In genomic region chr1:209685835-209686234, GRCh38 we compare ENCODE assay signal across 13 cellular contexts. TPM values are rescaled to one million over a fixed set of nuclear protein-coding genes. Genes with fewer than 3 reads are reported as not detected.
DNase-seq lines count a peak whose midpoint lies in the region; ATAC-seq lines count a peak whose summit lies in the region.
"Had no signal": no experiment of that assay in that cellular context is flagged by ENCODE, and none has a peak within 500 bp of the region (broad histone marks: within the 10 kb centered on the region; RNA-seq: fewer than 3 reads in every experiment).

No MANE protein-coding gene starts in this region.

- H3K36me3 ChIP-seq in BLaER1: no peaks in the 10 kb centered on the region

- no peaks in the 10 kb centered on the region for H3K9me3 ChIP-seq in BLaER1

- peak overlapping the region; percentile 12; the same call in 1 of the 2 replicates for H3K9ac ChIP-seq in BLaER1

- H4K20me1 ChIP-seq in BLaER1: no peaks in the 10 kb centered on the region

- ATAC-seq in GM18861 (IDR thresholded peaks at IDR 0.05; ENCODE audit: unreplicated experiment): peak; percentile 54
- ATAC-seq in HG02798 (IDR thresholded peaks at IDR 0.05; ENCODE audit: poor library complexity, unreplicated experiment): peak; percentile 66
- ATAC-seq in HG03565 (IDR thresholded peaks at IDR 0.05; ENCODE audit: unreplicated experiment): no peak
- ATAC-seq: HCT116 had no signal

- peaks cover 57% of the 10 kb centered on the region for H3K4me1 ChIP-seq in BLaER1

- no peaks in the 10 kb centered on the region for H3K27me3 ChIP-seq in BLaER1

- peak overlapping the region; percentile 38; the same call in 1 of the 2 replicates for H3K4me3 ChIP-seq in BLaER1

- peak overlapping the region; percentile 90 for H3K4me2 ChIP-seq in BLaER1

- peak overlapping the region; percentile 24; the same call in 1 of the 2 replicates for H3K27ac ChIP-seq in BLaER1

- DNase-seq in activated effector memory CD4-positive, alpha-beta T cell treated with Interleukin-2 at 50 U/mL for 16 hours: peak; percentile 18
- no peak for DNase-seq in dermis blood vessel endothelial cell
- DNase-seq in NCI-H1436 (lab: John Stamatoyannopoulos, UW): no peak
- DNase-seq in H4 (ENCODE audit: low spot score): no peak
- DNase-seq: NCI-H1694 had no signal

RNA-seq across cellular contexts. Expression of gene G0S2, which starts 10.6 kb away (rescaled TPM):
- total RNA-seq in dermis blood vessel endothelial cell: 0.33 and 1.0 TPM in 2 replicates
- 0.31 TPM in 1 of 2 replicates, not detected in the other for total RNA-seq in H4 (2014; rRNA removed; shearing (Covaris generic))
- total RNA-seq: B cell had no signal

RNA-seq across cellular contexts. Expression of gene HSD11B1, which starts 18.8 kb away (rescaled TPM):
- not detected in 2 replicates for total RNA-seq in dermis blood vessel endothelial cell
- 0.08 TPM in 1 of 2 replicates, not detected in the other for total RNA-seq in H4 (2014; rRNA removed; shearing (Covaris generic))
- total RNA-seq: B cell, dermis microvascular lymphatic vessel endothelial cell, glomerular endothelial cell had no signal

RNA-seq across cellular contexts. Expression of gene LAMB3, which starts 33.6 kb away (rescaled TPM):
- total RNA-seq in dermis blood vessel endothelial cell: 1.5 and 1.9 TPM in 2 replicates
- total RNA-seq in H4 (2014; rRNA removed; shearing (Covaris generic)): 1.3 and 1.8 TPM in 2 replicates
